26 cellular contexts compared by ENCODE assay signal in genomic region chr12:104729610-104730446, GRCh38.
A peak's percentile ranks its signal among the peaks of the same experiment; 100 is the strongest.
DNase-seq lines count a peak whose midpoint lies in the region; ATAC-seq, FAIRE-seq and TF ChIP-seq lines count a peak whose summit lies in the region.
"Had no signal": no experiment of that assay in that cellular context is flagged by ENCODE, and none has a peak within 500 bp of the region (broad histone marks: within the 10 kb centered on the region; RNA-seq: fewer than 3 reads in every experiment).

No MANE protein-coding gene starts in this region.

- peaks cover 13% of the 10 kb centered on the region for H3K36me3 Mint-ChIP-seq in activated CD4-positive, alpha-beta memory T cell treated with anti-CD3 and anti-CD28 coated beads, Interleukin-2, amount 10 ng/mL, durations not matched to agents 7 days and 5 days (ENCODE audit: low read depth)
- H3K36me3 Mint-ChIP-seq in activated CD4-positive, alpha-beta memory T cell treated with anti-CD3 and anti-CD28 coated beads for 36 hours, result no peaks in the 10 kb centered on the region
- H3K36me3 Mint-ChIP-seq in immature natural killer cell, result peaks cover 0 to 3% (median 0%) of the 10 kb centered on the region in 3 donors
- H3K36me3 Mint-ChIP-seq: activated naive CD8-positive, alpha-beta T cell treated with anti-CD3 and anti-CD28 coated beads for 36 hours had no signal

- peaks cover 72% of the 10 kb centered on the region for H3K36me3 ChIP-seq in KOPT-K1 (ENCODE audit: insufficient read depth, low read length)
- peaks cover 0 to 10% (median 0%) of the 10 kb centered on the region in 6 donors for H3K36me3 ChIP-seq in spleen
- H3K36me3 ChIP-seq: HAP-1, thyroid gland had no signal

- TF ChIP-seq CTCF in spleen (IDR thresholded peaks at IDR 0.05 in 8 of 11, conservative IDR thresholded peaks at IDR 0.05 in 3 of 11), result no peak

- H3K9me3 Mint-ChIP-seq in activated CD4-positive, alpha-beta memory T cell treated with anti-CD3 and anti-CD28 coated beads, Interleukin-2, amount 10 ng/mL, durations not matched to agents 7 days and 5 days, result no peaks in the 10 kb centered on the region
- no peaks in the 10 kb centered on the region for H3K9me3 Mint-ChIP-seq in activated CD4-positive, alpha-beta memory T cell treated with anti-CD3 and anti-CD28 coated beads for 36 hours
- no peaks in the 10 kb centered on the region for H3K9me3 Mint-ChIP-seq in immature natural killer cell
- H3K9me3 Mint-ChIP-seq: activated naive CD8-positive, alpha-beta T cell treated with anti-CD3 and anti-CD28 coated beads for 36 hours; stimulated activated naive CD8-positive, alpha-beta T cell treated with anti-CD3 and anti-CD28 coated beads, Interleukin-15, amount 100 ng/mL, for 72 hours had no signal

- no peaks in the 10 kb centered on the region for H3K27me3 ChIP-seq in spleen (replicated peaks in 1 of 7)
- H3K27me3 ChIP-seq: thyroid gland had no signal

- peak overlapping the region; percentile 40 for H3K27ac Mint-ChIP-seq in activated CD4-positive, alpha-beta memory T cell treated with anti-CD3 and anti-CD28 coated beads, Interleukin-2, amount 10 ng/mL, durations not matched to agents 7 days and 5 days
- no peak overlapping the region for H3K27ac Mint-ChIP-seq in activated CD4-positive, alpha-beta memory T cell treated with anti-CD3 and anti-CD28 coated beads for 36 hours
- peak overlapping the region in 5 of 6 donors; percentile 74 to 85 (median 77) for H3K27ac Mint-ChIP-seq in immature natural killer cell
- H3K27ac Mint-ChIP-seq: activated CD4-positive, alpha-beta T cell treated with anti-CD3 and anti-CD28 coated beads for 36 hours; activated naive CD8-positive, alpha-beta T cell treated with anti-CD3 and anti-CD28 coated beads for 36 hours; B cell; stimulated activated naive CD8-positive, alpha-beta T cell treated with anti-CD3 and anti-CD28 coated beads, Interleukin-15, amount 100 ng/mL, for 72 hours had no signal

- TF ChIP-seq POLR2A in spleen (IDR thresholded peaks at IDR 0.05), result no peak
- TF ChIP-seq POLR2A in GM12891 (IDR thresholded peaks at IDR 0.05; ENCODE audit: low read depth, low read length), result no peak

- H3K4me3 ChIP-seq in spleen, result no peak overlapping the region
- H3K4me3 ChIP-seq: HAP-1, thyroid gland had no signal

- peaks cover 0 to 89% (median 25%) of the 10 kb centered on the region in 6 donors for H3K4me1 ChIP-seq in spleen
- H3K4me1 ChIP-seq: Caco-2, HAP-1, thyroid gland had no signal

- intact Hi-C loops in activated CD4-positive, alpha-beta memory T cell treated with anti-CD3 and anti-CD28 coated beads for 36 hours (cut with micrococcal nuclease), result loop anchor here (10.0 kb wide), 1 partner anchor 345 kb away; no protein-coding TSS in a partner anchor
- intact Hi-C loops in spleen (cut with DNase I; ENCODE audit: low total_unique reads), result no loop called here

- ATAC-seq in GM18519 (IDR thresholded peaks at IDR 0.05; ENCODE audit: low FRiP score, unreplicated experiment), result no peak
- ATAC-seq: activated CD4-positive, alpha-beta T cell treated with anti-CD3 and anti-CD28 coated beads for 36 hours; stimulated activated naive CD8-positive, alpha-beta T cell treated with anti-CD3 and anti-CD28 coated beads, Interleukin-15, amount 100 ng/mL, for 72 hours had no signal

- FAIRE-seq in GM12891 (lab: Jason Lieb, UNC), result no peak
- FAIRE-seq: astrocyte, endometrium, frontal cortex, G401.6, GM19239 had no signal

- 80 to 92% (median 88%) methylated on average over 18 to 19 of the region's 19 CpGs for WGBS in spleen, 5 donors

- peaks cover 40% of the 10 kb centered on the region for H3K4me1 Mint-ChIP-seq in activated CD4-positive, alpha-beta memory T cell treated with anti-CD3 and anti-CD28 coated beads, Interleukin-2, amount 10 ng/mL, durations not matched to agents 7 days and 5 days
- peaks cover 47% of the 10 kb centered on the region for H3K4me1 Mint-ChIP-seq in activated CD4-positive, alpha-beta memory T cell treated with anti-CD3 and anti-CD28 coated beads for 36 hours (ENCODE audit: low read depth)
- H3K4me1 Mint-ChIP-seq in immature natural killer cell, result peaks cover 85 to 91% of the 10 kb centered on the region in 2 donors

- H3K9me3 ChIP-seq in KOPT-K1 (ENCODE audit: insufficient read depth, low read length, poor library complexity, severe bottlenecking) (no peaks in the 10 kb centered on the region), spleen (no peaks in the 10 kb centered on the region)
- H3K9me3 ChIP-seq: Caco-2, HAP-1, thyroid gland had no signal

- H3K27ac ChIP-seq in KOPT-K1 (ENCODE audit: low read depth, low read length, poor library complexity, severe bottlenecking) (peak overlapping the region; percentile 1), spleen (no peak overlapping the region)
- H3K27ac ChIP-seq: RWPE1, thyroid gland had no signal

- DNase-seq in activated CD4-positive, alpha-beta memory T cell treated with anti-CD3 and anti-CD28 coated beads, Interleukin-2, amount 10 ng/mL, durations not matched to agents 7 days and 5 days, result no peak
- DNase-seq in activated CD4-positive, alpha-beta memory T cell treated with anti-CD3 and anti-CD28 coated beads for 36 hours, result no peak
- DNase-seq in immature natural killer cell (no peak), spleen (peak; percentile 59), NCI-H2081 (lab: John Stamatoyannopoulos, UW) (no peak), GM12891 (ENCODE audit: insufficient read length, low spot score) (no peak)
- DNase-seq: activated CD4-positive, alpha-beta T cell treated with anti-CD3 and anti-CD28 coated beads for 36 hours; activated naive CD8-positive, alpha-beta T cell treated with anti-CD3 and anti-CD28 coated beads for 36 hours; Caco-2; KBM-7; NCI-H1417; NCI-H2081 treated with DMSO at 0.1 percent for 48 hours; NCI-H345; NCI-H82; stimulated activated naive CD8-positive, alpha-beta T cell treated with anti-CD3 and anti-CD28 coated beads, Interleukin-15, amount 100 ng/mL, for 72 hours; thyroid gland had no signal

- H3K27me3 Mint-ChIP-seq in activated CD4-positive, alpha-beta memory T cell treated with anti-CD3 and anti-CD28 coated beads, Interleukin-2, amount 10 ng/mL, durations not matched to agents 7 days and 5 days, result no peaks in the 10 kb centered on the region
- H3K27me3 Mint-ChIP-seq in activated CD4-positive, alpha-beta memory T cell treated with anti-CD3 and anti-CD28 coated beads for 36 hours, result no peaks in the 10 kb centered on the region
- peaks cover 0 to 9% (median 4%) of the 10 kb centered on the region in 3 donors for H3K27me3 Mint-ChIP-seq in immature natural killer cell (ENCODE audit: low read depth in 3 of 3)
- H3K27me3 Mint-ChIP-seq: activated CD4-positive, alpha-beta T cell treated with anti-CD3 and anti-CD28 coated beads for 36 hours; activated naive CD8-positive, alpha-beta T cell treated with anti-CD3 and anti-CD28 coated beads for 36 hours; B cell; stimulated activated naive CD8-positive, alpha-beta T cell treated with anti-CD3 and anti-CD28 coated beads, Interleukin-15, amount 100 ng/mL, for 72 hours had no signal

- POLR2A ChIA-PET in activated CD4-positive, alpha-beta memory T cell treated with anti-CD3 and anti-CD28 coated beads, Interleukin-2, amount 10 ng/mL, durations not matched to agents 7 days and 5 days (lab: Charles Lee), result no interaction called here
- POLR2A ChIA-PET in activated CD4-positive, alpha-beta memory T cell treated with anti-CD3 and anti-CD28 coated beads for 36 hours (lab: Charles Lee), result no interaction called here

- no peak overlapping the region for H3K4me3 Mint-ChIP-seq in activated CD4-positive, alpha-beta memory T cell treated with anti-CD3 and anti-CD28 coated beads, Interleukin-2, amount 10 ng/mL, durations not matched to agents 7 days and 5 days
- H3K4me3 Mint-ChIP-seq in activated CD4-positive, alpha-beta memory T cell treated with anti-CD3 and anti-CD28 coated beads for 36 hours, result no peak overlapping the region
- peak overlapping the region in 1 of 5 donors; percentile 7 for H3K4me3 Mint-ChIP-seq in immature natural killer cell
- H3K4me3 Mint-ChIP-seq: activated CD4-positive, alpha-beta T cell treated with anti-CD3 and anti-CD28 coated beads for 36 hours; activated naive CD8-positive, alpha-beta T cell treated with anti-CD3 and anti-CD28 coated beads for 36 hours; B cell; stimulated activated naive CD8-positive, alpha-beta T cell treated with anti-CD3 and anti-CD28 coated beads, Interleukin-15, amount 100 ng/mL, for 72 hours had no signal

- CTCF ChIA-PET in activated CD4-positive, alpha-beta memory T cell treated with anti-CD3 and anti-CD28 coated beads, Interleukin-2, amount 10 ng/mL, durations not matched to agents 7 days and 5 days (lab: Charles Lee), result no interaction called here
- CTCF ChIA-PET in activated CD4-positive, alpha-beta memory T cell treated with anti-CD3 and anti-CD28 coated beads for 36 hours (lab: Charles Lee), result no interaction called here

TF ChIP-seq in GM12891, 5 proteins besides CTCF, POLR2A, EP300 and RAD21:
- TF ChIP-seq TAF1 (IDR thresholded peaks at IDR 0.05; ENCODE audit: low read depth, low read length), result no peak
- no peak for TF ChIP-seq PAX5 (IDR thresholded peaks at IDR 0.05; ENCODE audit: insufficient read depth, low read length, severe bottlenecking)
